25 cellular contexts compared by ENCODE assay signal in genomic region chr7:34452363-34452762, GRCh38.
"Had no signal": no experiment of that assay in that cellular context is flagged by ENCODE, and none has a peak within 500 bp of the region (broad histone marks: within the 10 kb centered on the region; RNA-seq: fewer than 3 reads in every experiment).

No MANE protein-coding gene starts in this region.

- H3K27ac Mint-ChIP-seq: activated CD4-positive, alpha-beta T cell treated with anti-CD3 and anti-CD28 coated beads, Interleukin-2, amount 10 ng/mL, durations not matched to agents 24 days and 14 days; activated CD8-positive, alpha-beta memory T cell treated with anti-CD3 and anti-CD28 coated beads, Interleukin-2, amount 10 ng/mL, durations not matched to agents 7 days and 5 days; activated naive CD4-positive, alpha-beta T cell treated with anti-CD3 and anti-CD28 coated beads, Interleukin-2, amount 50 U/mL, for 72 hours; activated naive CD8-positive, alpha-beta T cell treated with anti-CD3 and anti-CD28 coated beads, Interleukin-2, amount 50 U/mL, for 24 hours; T-helper 17 cell; WTC11 had no signal

- H3K36me3 ChIP-seq: ascending aorta, cardiac muscle cell, Peyer's patch, SJSA1 had no signal

- ATAC-seq: activated CD8-positive, alpha-beta memory T cell treated with anti-CD3 and anti-CD28 coated beads, Interleukin-2, amount 10 ng/mL, durations not matched to agents 7 days and 5 days; activated naive CD4-positive, alpha-beta T cell treated with anti-CD3 and anti-CD28 coated beads, Interleukin-2, amount 50 U/mL, for 72 hours; activated naive CD8-positive, alpha-beta T cell treated with anti-CD3 and anti-CD28 coated beads, Interleukin-2, amount 50 U/mL, for 24 hours; activated T-cell treated with anti-CD3 and anti-CD28 coated beads, Interleukin-2, amount 50 U/mL, for 4 hours; body of pancreas; T-helper 17 cell; WTC11 had no signal

- H3K36me3 Mint-ChIP-seq: activated CD8-positive, alpha-beta memory T cell treated with anti-CD3 and anti-CD28 coated beads, Interleukin-2, amount 10 ng/mL, durations not matched to agents 7 days and 5 days; activated naive CD4-positive, alpha-beta T cell treated with anti-CD3 and anti-CD28 coated beads, Interleukin-2, amount 50 U/mL, for 72 hours; WTC11 had no signal

- H3K27ac ChIP-seq: ascending aorta, body of pancreas, cardiac muscle cell, Peyer's patch, SJSA1 had no signal

- H3K4me3 ChIP-seq: ascending aorta, body of pancreas, cardiac muscle cell, Peyer's patch, SJSA1 had no signal

- H3K27me3 ChIP-seq: ascending aorta, body of pancreas, cardiac muscle cell, Peyer's patch, SJSA1 had no signal

- H3K4me1 ChIP-seq: ascending aorta, body of pancreas, Peyer's patch, SJSA1 had no signal

- H3K4me1 Mint-ChIP-seq: activated CD4-positive, alpha-beta T cell treated with anti-CD3 and anti-CD28 coated beads, Interleukin-2, amount 10 ng/mL, durations not matched to agents 24 days and 14 days; activated CD8-positive, alpha-beta memory T cell treated with anti-CD3 and anti-CD28 coated beads, Interleukin-2, amount 10 ng/mL, durations not matched to agents 7 days and 5 days; activated naive CD8-positive, alpha-beta T cell treated with anti-CD3 and anti-CD28 coated beads, Interleukin-2, amount 50 U/mL, for 24 hours; T-helper 17 cell had no signal

- H3K4me3 Mint-ChIP-seq: activated CD4-positive, alpha-beta T cell treated with anti-CD3 and anti-CD28 coated beads, Interleukin-2, amount 10 ng/mL, durations not matched to agents 24 days and 14 days; activated CD8-positive, alpha-beta memory T cell treated with anti-CD3 and anti-CD28 coated beads, Interleukin-2, amount 10 ng/mL, durations not matched to agents 7 days and 5 days; activated naive CD8-positive, alpha-beta T cell treated with anti-CD3 and anti-CD28 coated beads, Interleukin-2, amount 50 U/mL, for 24 hours; activated T-cell treated with anti-CD3 and anti-CD28 coated beads, Interleukin-2, amount 50 U/mL, for 4 hours; T-helper 17 cell; WTC11 had no signal

- DNase-seq: activated CD4-positive, alpha-beta T cell treated with anti-CD3 and anti-CD28 coated beads for 1 hour; activated CD4-positive, alpha-beta T cell treated with anti-CD3 and anti-CD28 coated beads, Interleukin-2, amount 10 ng/mL, durations not matched to agents 24 days and 14 days; activated CD4-positive, alpha-beta T cell treated with anti-CD3 and anti-CD28 coated beads, Interleukin-2, amount 50 U/mL, for 48 hours; activated CD8-positive, alpha-beta memory T cell treated with anti-CD3 and anti-CD28 coated beads, Interleukin-2, amount 10 ng/mL, durations not matched to agents 7 days and 5 days; activated effector memory CD4-positive, alpha-beta T cell treated with anti-CD3 and anti-CD28 coated beads, Interleukin-2, amount 50 U/mL, for 16 hours; activated naive CD4-positive, alpha-beta T cell treated with Interleukin-2 at 50 U/mL for 16 hours; activated naive CD8-positive, alpha-beta T cell treated with anti-CD3 and anti-CD28 coated beads, Interleukin-2, amount 50 U/mL, for 24 hours; activated T-cell treated with anti-CD3 and anti-CD28 coated beads, Interleukin-2, amount 50 U/mL, for 4 hours; body of pancreas; MM.1S; NCI-H1105; NCI-H1436; NCI-H1694 treated with DMSO at 0.1 percent for 48 hours; NCI-H2029 treated with DMSO at 0.1 percent for 48 hours; NCI-H510A treated with DMSO at 0.1 percent for 48 hours; NCI-H69; Peyer's patch; Right ventricle myocardium superior; T-helper 17 cell; T-helper 9 cell had no signal

- H3K9me3 Mint-ChIP-seq: activated T-cell treated with anti-CD3 and anti-CD28 coated beads, Interleukin-2, amount 50 U/mL, for 4 hours; WTC11 had no signal

- H3K9me3 ChIP-seq: ascending aorta, body of pancreas, SJSA1 had no signal

- H3K27me3 Mint-ChIP-seq: activated CD4-positive, alpha-beta T cell treated with anti-CD3 and anti-CD28 coated beads, Interleukin-2, amount 10 ng/mL, durations not matched to agents 24 days and 14 days; activated CD8-positive, alpha-beta memory T cell treated with anti-CD3 and anti-CD28 coated beads, Interleukin-2, amount 10 ng/mL, durations not matched to agents 7 days and 5 days; activated naive CD8-positive, alpha-beta T cell treated with anti-CD3 and anti-CD28 coated beads, Interleukin-2, amount 50 U/mL, for 24 hours; T-helper 17 cell had no signal
